In genomic region chr14:68612049-68612448, GRCh38 we compare ENCODE assay signal across 12 cellular contexts.
A peak's percentile ranks its signal among the peaks of the same experiment; 100 is the strongest.
DNase-seq lines count a peak whose midpoint lies in the region; ATAC-seq and TF ChIP-seq lines count a peak whose summit lies in the region.
"Had no signal": no experiment of that assay in that cellular context is flagged by ENCODE, and none has a peak within 500 bp of the region (broad histone marks: within the 10 kb centered on the region; RNA-seq: fewer than 3 reads in every experiment).

No MANE protein-coding gene starts in this region.

- no peak for TF ChIP-seq CTCF in fibroblast of pulmonary artery (IDR thresholded peaks at IDR 0.05; ENCODE audit: low read length, missing control alignments)
- TF ChIP-seq CTCF in smooth muscle cell (IDR thresholded peaks at IDR 0.05; ENCODE audit: borderline replicate concordance, insufficient read depth, poor library complexity, severe bottlenecking) = no peak

- no peak overlapping the region; the same call in 1 of the 2 replicates for H3K9ac ChIP-seq in GM23248
- H3K9ac ChIP-seq in mucosa of rectum (ENCODE audit: low read depth in 1 of 2, low read length in 2 of 2) = no peak overlapping the region
- H3K9ac ChIP-seq in smooth muscle cell (ENCODE audit: low read depth) = no peak overlapping the region

- no peaks in the 10 kb centered on the region for H3K9me2 ChIP-seq in GM23248 (ENCODE audit: insufficient read depth)

- DNase-seq in GM23248 (peak; percentile 33), fibroblast of pulmonary artery (ENCODE audit: low read depth) (peak; percentile 67), smooth muscle cell (lab: John Stamatoyannopoulos, UW; ENCODE audit: unreplicated experiment) (no peak), germinal center (ENCODE audit: low spot score) (no peak), HUDEP-2 (lab: John Stamatoyannopoulos, UW; ENCODE audit: unreplicated experiment in 76 of 76) (no peak), medulla oblongata (ENCODE audit: extremely low spot score) (no peak)
- DNase-seq: activated B cell treated with CpG ODN at 0.5 μM for 24 hours; activated CD8-positive, alpha-beta memory T cell treated with anti-CD3 and anti-CD28 coated beads, Interleukin-2, amount 50 U/mL, for 4 hours; activated naive CD4-positive, alpha-beta T cell treated with anti-CD3 and anti-CD28 coated beads, Interleukin-2, amount 10 ng/mL, durations not matched to agents 7 days and 5 days; NCI-H1092 treated with DMSO at 0.1 percent for 48 hours had no signal

- H3K27ac ChIP-seq in GM23248 (no peak overlapping the region), mucosa of rectum (ENCODE audit: low read depth in 2 of 2, low read length in 2 of 2) (peak overlapping the region; percentile 46 to 66), smooth muscle cell (ENCODE audit: low read depth) (peak overlapping the region; percentile 76)

- H2AFZ ChIP-seq in GM23248 = peak overlapping the region; percentile 58; the same call in 1 of the 2 replicates
- peak overlapping the region; percentile 46 for H2AFZ ChIP-seq in smooth muscle cell (ENCODE audit: low read depth)

- H3K4me3 ChIP-seq in GM23248 (no peak overlapping the region), fibroblast of pulmonary artery (replicated peaks; ENCODE audit: low read depth, low read length) (no peak overlapping the region), mucosa of rectum (ENCODE audit: low read length in 2 of 2) (no peak overlapping the region), smooth muscle cell (no peak overlapping the region)

- H3F3A ChIP-seq in GM23248 (ENCODE audit: insufficient read depth) (peaks cover 5% of the 10 kb centered on the region; the same call in 1 of the 2 replicates), smooth muscle cell (ENCODE audit: low read depth) (peaks cover 23% of the 10 kb centered on the region)

- in situ Hi-C loops in GM23248 (cut with MboI) = no loop called here

- no peak for ATAC-seq in GM21825 (IDR thresholded peaks at IDR 0.05; ENCODE audit: unreplicated experiment)

- H3K9me3 ChIP-seq in GM23248 (ENCODE audit: low read depth) (no peaks in the 10 kb centered on the region), mucosa of rectum (ENCODE audit: control insufficient read depth in 2 of 2, low read length in 2 of 2) (peaks cover 0 to 7% of the 10 kb centered on the region in 2 donors), smooth muscle cell (replicated peaks; ENCODE audit: low read depth) (peaks cover 35% of the 10 kb centered on the region)

- H3K36me3 ChIP-seq in GM23248 (ENCODE audit: low read depth) (no peaks in the 10 kb centered on the region), mucosa of rectum (ENCODE audit: control insufficient read depth in 2 of 2, insufficient read depth in 2 of 2, low read length in 2 of 2) (no peaks in the 10 kb centered on the region), smooth muscle cell (ENCODE audit: low read depth) (peaks cover 11% of the 10 kb centered on the region)

- H3K27me3 ChIP-seq in GM23248 (replicated peaks; ENCODE audit: insufficient read depth) = no peaks in the 10 kb centered on the region
- H3K27me3 ChIP-seq in mucosa of rectum (ENCODE audit: control insufficient read depth in 2 of 2, insufficient read depth in 2 of 2, low read length in 2 of 2) = no peaks in the 10 kb centered on the region
- no peaks in the 10 kb centered on the region for H3K27me3 ChIP-seq in smooth muscle cell (ENCODE audit: low read depth)

- H3K4me1 ChIP-seq in GM23248 (ENCODE audit: insufficient read depth) (no peaks in the 10 kb centered on the region; the same call in 1 of the 2 replicates), mucosa of rectum (ENCODE audit: control insufficient read depth in 2 of 2, insufficient read depth in 2 of 2, low read length in 2 of 2) (peaks cover 25 to 30% of the 10 kb centered on the region in 2 donors), smooth muscle cell (ENCODE audit: low read depth) (peaks cover 23% of the 10 kb centered on the region)

- H3K79me2 ChIP-seq in GM23248 (ENCODE audit: insufficient read depth) (no peaks in the 10 kb centered on the region), smooth muscle cell (ENCODE audit: low read depth) (peaks cover 2% of the 10 kb centered on the region)

- no peaks in the 10 kb centered on the region for H4K20me1 ChIP-seq in GM23248 (ENCODE audit: insufficient read depth)
- H4K20me1 ChIP-seq in smooth muscle cell (ENCODE audit: low read depth) = no peaks in the 10 kb centered on the region

- WGBS in GM23248 (ENCODE audit: low coverage in 1 of 2, low lambda C conversion rate in 2 of 2, missing lambda C conversion rate in 2 of 2), 2 experiments = 31% methylated on average over 5 of the region's 5 CpGs
- 22% methylated on average over 5 of the region's 5 CpGs for WGBS in smooth muscle cell (ENCODE audit: low lambda C conversion rate)

- H3K4me2 ChIP-seq in GM23248 (ENCODE audit: unreplicated experiment) (no peak overlapping the region), smooth muscle cell (peak overlapping the region; percentile 49)

Comparison
In these comparisons a context has a peak if more than half of its experiments do, and no peak if none do; other contexts are left out.
1. DNase-seq: peak in GM23248 (single experiment) and fibroblast of pulmonary artery (single experiment); none in smooth muscle cell (single experiment), germinal center (single experiment), HUDEP-2 (0 of 76) and medulla oblongata (single experiment).